Comparison of ENCODE assay signal across 11 cellular contexts in the genomic region with DNA sequence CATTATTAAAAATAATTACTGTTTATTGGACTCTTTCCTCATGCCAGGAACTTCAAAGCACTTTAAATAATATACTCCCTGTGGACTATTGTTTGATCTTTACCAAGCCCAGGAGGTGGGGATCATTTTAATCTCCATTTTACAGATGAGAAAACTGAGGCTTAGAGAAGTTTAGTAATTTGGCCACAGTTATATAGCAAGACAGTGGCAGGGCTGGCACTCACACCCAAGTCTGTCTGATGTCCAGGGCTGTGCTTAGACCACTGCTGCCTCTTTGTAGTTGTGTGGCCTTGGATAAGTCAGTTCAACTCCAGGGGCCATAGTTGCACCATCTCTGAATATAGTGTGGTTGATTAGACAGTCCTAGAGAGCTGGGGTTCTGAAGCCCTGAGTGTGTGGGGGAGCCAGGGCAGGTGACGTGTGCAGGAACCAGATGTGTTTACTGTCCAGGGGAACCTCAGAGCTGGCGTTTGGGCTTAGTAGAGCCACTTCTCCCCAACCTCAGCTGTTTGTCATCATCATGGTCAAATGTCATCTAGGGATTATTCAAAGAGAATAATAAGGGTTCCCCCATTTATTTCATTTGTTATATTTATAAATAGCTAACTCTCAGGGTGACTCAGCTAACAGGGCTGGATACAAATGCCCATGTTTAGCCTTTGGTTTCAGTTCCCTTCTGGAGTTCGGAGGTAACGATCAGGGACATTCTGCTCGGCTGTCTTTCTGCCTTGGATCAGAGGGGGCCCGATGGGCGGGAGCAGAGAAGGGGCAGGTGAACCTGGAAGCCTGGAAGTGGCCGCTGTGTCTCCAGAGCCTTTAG.
DNase-seq lines count a peak whose midpoint lies in the region; ATAC-seq and TF ChIP-seq lines count a peak whose summit lies in the region.
"Had no signal": no experiment of that assay in that cellular context is flagged by ENCODE, and none has a peak within 500 bp of the region (broad histone marks: within the 10 kb centered on the region; RNA-seq: fewer than 3 reads in every experiment).

No MANE protein-coding gene starts in this region.

- 62% methylated on average over 8 of the region's 8 CpGs for WGBS in esophagus muscularis mucosa

- TF ChIP-seq CTCF in GM10248 (IDR thresholded peaks at IDR 0.05; ENCODE audit: control extremely low read depth, extremely low read depth, low read depth, missing control alignments): no peak
- TF ChIP-seq CTCF in esophagus muscularis mucosa (IDR thresholded peaks at IDR 0.05): no peak

- peak overlapping the region in 3 of 4 donors; percentile 4 to 13 (median 11) for H3K27ac ChIP-seq in esophagus muscularis mucosa (replicated peaks in 1 of 4)
- H3K27ac ChIP-seq: foreskin keratinocyte, SJSA1 had no signal

- CTCF ChIA-PET in GM10248 (lab: Yijun Ruan, JAX): interaction anchor here (1.0 to 2.4 kb wide), 10 partner anchors 8 to 251 kb away, joined by 3 to 12 read pairs (median 3); partner anchors contain the start of gene STAMBP

- H3K27me3 ChIP-seq in esophagus muscularis mucosa: no peaks in the 10 kb centered on the region
- H3K27me3 ChIP-seq: foreskin keratinocyte, SJSA1 had no signal

- no peak for TF ChIP-seq EP300 in esophagus muscularis mucosa (IDR thresholded peaks at IDR 0.05)

- peak overlapping the region in 3 of 4 donors; percentile 2 to 26 (median 24) for H3K4me3 ChIP-seq in esophagus muscularis mucosa
- H3K4me3 ChIP-seq: SJSA1 had no signal

- H3K9me3 ChIP-seq in esophagus muscularis mucosa: no peaks in the 10 kb centered on the region
- H3K9me3 ChIP-seq: SJSA1 had no signal

- no peak for TF ChIP-seq POLR2A in esophagus muscularis mucosa (IDR thresholded peaks at IDR 0.05; ENCODE audit: low read depth)

- peaks cover 0 to 37% (median 10%) of the 10 kb centered on the region in 4 donors for H3K36me3 ChIP-seq in esophagus muscularis mucosa
- H3K36me3 ChIP-seq: SJSA1 had no signal

- DNase-seq in GM10248 (ENCODE audit: extremely low spot score) (peak; percentile 80), esophagus muscularis mucosa (ENCODE audit: extremely low spot score) (no peak), KBM-7 (no peak), NCI-H774 (lab: John Stamatoyannopoulos, UW) (no peak)
- no peak for DNase-seq in activated CD8-positive, alpha-beta memory T cell treated with anti-CD3 and anti-CD28 coated beads, Interleukin-2, amount 50 U/mL, for 48 hours
- DNase-seq: CD8-positive, alpha-beta memory T cell; foreskin keratinocyte had no signal

- in situ Hi-C loops in KBM-7 (cut with MboI; ENCODE audit: low pct_unique_long_range_greater_than_20kb, low sequenced_read_pairs): no loop called here

- intact Hi-C loops in esophagus muscularis mucosa (cut with DNase I): loop anchor here (5.0 kb wide), 1 partner anchor 32 kb away; no protein-coding TSS in a partner anchor

- ATAC-seq in GM19467 (IDR thresholded peaks at IDR 0.05; ENCODE audit: unreplicated experiment): peak; percentile 46
- peak; percentile 74 for ATAC-seq in HG03175 (IDR thresholded peaks at IDR 0.05; ENCODE audit: unreplicated experiment)
- ATAC-seq in esophagus mucosa: no peak
- ATAC-seq: foreskin keratinocyte had no signal

- H3K4me1 ChIP-seq in esophagus muscularis mucosa: peaks cover 6 to 26% (median 11%) of the 10 kb centered on the region in 4 donors
- H3K4me1 ChIP-seq: foreskin keratinocyte, SJSA1 had no signal

- POLR2A ChIA-PET in GM10248 (lab: Yijun Ruan, JAX): interaction anchor here (0.7 kb wide), 1 partner anchor 78 kb away, joined by 3 read pairs; no protein-coding TSS in a partner anchor
